8 cellular contexts compared by ENCODE assay signal in genomic region chr21:25396135-25396711, GRCh38.
A peak's percentile ranks its signal among the peaks of the same experiment; 100 is the strongest.
DNase-seq lines count a peak whose midpoint lies in the region; ATAC-seq lines count a peak whose summit lies in the region.

No MANE protein-coding gene starts in this region.

- ATAC-seq in GM19397 (IDR thresholded peaks at IDR 0.05; ENCODE audit: unreplicated experiment) (peak; percentile 84), HG03066 (IDR thresholded peaks at IDR 0.05; ENCODE audit: low read depth, unreplicated experiment) (peak; percentile 82)

- peak; percentile 22 for DNase-seq in activated CD8-positive, alpha-beta memory T cell treated with anti-CD3 and anti-CD28 coated beads, Interleukin-2, amount 50 U/mL, for 4 hours
- peak; percentile 40 for DNase-seq in stimulated activated CD8-positive, alpha-beta memory T cell treated with anti-CD3 and anti-CD28 coated beads, Interleukin-7, amount 100 ng/mL, for 24 hours (ENCODE audit: low read depth)
- DNase-seq in NCI-H226 (no peak), AG08396 (ENCODE audit: low spot score) (no peak), cortex of kidney (lab: John Stamatoyannopoulos, UW) (no peak), NCI-H2227 (lab: John Stamatoyannopoulos, UW; ENCODE audit: unreplicated experiment) (no peak)

Comparison
In these comparisons a context has a peak if more than half of its experiments do, and no peak if none do; other contexts are left out.
1. DNase-seq: peak in activated CD8-positive, alpha-beta memory T cell treated with anti-CD3 and anti-CD28 coated beads, Interleukin-2, amount 50 U/mL, for 4 hours (single experiment) and stimulated activated CD8-positive, alpha-beta memory T cell treated with anti-CD3 and anti-CD28 coated beads, Interleukin-7, amount 100 ng/mL, for 24 hours (single experiment); none in NCI-H226 (single experiment), AG08396 (single experiment), cortex of kidney (single experiment) and NCI-H2227 (single experiment).